In the genomic region with DNA sequence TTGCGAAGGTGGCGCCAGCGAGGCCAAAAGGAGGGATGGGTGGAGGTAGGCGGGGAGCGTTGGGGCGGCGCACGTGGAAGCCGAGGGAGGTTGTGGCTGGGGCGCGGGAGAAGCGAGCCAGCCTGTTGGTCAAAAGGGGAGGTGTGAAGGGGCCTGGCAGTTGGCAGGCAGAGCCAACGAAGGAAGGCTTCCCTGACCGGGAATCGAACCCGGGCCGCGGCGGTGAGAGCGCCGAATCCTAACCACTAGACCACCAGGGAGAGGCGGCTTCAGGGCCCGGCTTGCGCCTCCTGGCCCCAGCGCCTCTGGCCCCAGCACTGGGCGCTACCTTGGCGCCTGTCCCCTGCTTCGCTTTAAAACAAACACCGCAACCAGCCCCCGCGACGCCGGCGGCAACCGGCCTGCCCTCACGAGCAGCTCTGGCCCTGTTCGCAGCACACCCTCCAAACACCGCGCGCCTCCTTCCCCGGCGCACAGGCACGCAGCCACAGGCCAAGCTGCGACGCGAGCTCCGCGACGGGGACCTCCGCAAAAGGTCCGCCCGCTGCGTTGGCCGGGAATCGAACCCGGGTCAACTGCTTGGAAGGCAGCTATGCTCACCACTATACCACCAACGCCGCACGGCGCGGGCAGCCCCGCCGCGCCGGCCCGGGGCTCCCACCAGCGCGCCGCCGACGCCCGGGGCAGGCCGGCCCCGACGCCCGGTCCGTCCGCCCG, we compare ENCODE assay signal across 8 cellular contexts. TPM values are rescaled to one million over a fixed set of nuclear protein-coding genes. Genes with fewer than 3 reads are reported as not detected.
A peak's percentile ranks its signal among the peaks of the same experiment; 100 is the strongest.
DNase-seq lines count a peak whose midpoint lies in the region; ATAC-seq and TF ChIP-seq lines count a peak whose summit lies in the region.
"Not testable (repeated sequence)": the region's sequence is repeated elsewhere in the genome, so short reads cannot be mapped to it uniquely, and the experiment has no call there.
"Had no signal": no experiment of that assay in that cellular context is flagged by ENCODE, and none has a peak within 500 bp of the region (broad histone marks: within the 10 kb centered on the region; RNA-seq: fewer than 3 reads in every experiment).

No MANE protein-coding gene starts in this region.

- H3K36me3 ChIP-seq in lower lobe of right lung, result not testable (repeated sequence)

- H3K9me3 Mint-ChIP-seq in MCF 10A (ENCODE audit: unreplicated experiment), result peaks cover 13% of the 10 kb centered on the region

- not testable (repeated sequence) for H3K4me3 Mint-ChIP-seq in MCF 10A (ENCODE audit: unreplicated experiment)

- TSS peak; percentile 43 for BruUV-seq in MCF 10A (replicated peaks; lab: Mats Ljungman, UMichigan)

- POLR2A ChIA-PET in MCF 10A (lab: Yijun Ruan, JAX), result not testable (repeated sequence)

- H3K27ac ChIP-seq in lower lobe of right lung, result not testable (repeated sequence)

- not testable (repeated sequence) for H3K27me3 ChIP-seq in lower lobe of right lung (ENCODE audit: low read depth)

- intact Hi-C loops in MCF 10A (cut with micrococcal nuclease); lower lobe of right lung (cut with DNase I): not testable (repeated sequence)

- H3K4me1 Mint-ChIP-seq in MCF 10A (ENCODE audit: insufficient read depth, unreplicated experiment), result not testable (repeated sequence)

- not testable (repeated sequence) for H3K36me3 Mint-ChIP-seq in MCF 10A (ENCODE audit: insufficient read depth, unreplicated experiment)

- H3K4me3 ChIP-seq in lower lobe of right lung, result not testable (repeated sequence)

- H3K4me1 ChIP-seq in lower lobe of right lung, result not testable (repeated sequence)

- not testable (repeated sequence) for TF ChIP-seq CTCF in MCF 10A (IDR thresholded peaks at IDR 0.05; ENCODE audit: unreplicated experiment); lower lobe of right lung (IDR thresholded peaks at IDR 0.05)

- not testable (repeated sequence) for H3K9me3 ChIP-seq in lower lobe of right lung

- not testable (repeated sequence) for DNase-seq in MCF 10A (ENCODE audit: unreplicated experiment); lower lobe of right lung

- ATAC-seq in GM19035 (IDR thresholded peaks at IDR 0.05; ENCODE audit: unreplicated experiment) (peak; percentile 63), GM21576 (IDR thresholded peaks at IDR 0.05; ENCODE audit: unreplicated experiment) (peak; percentile 50), HG02852 (IDR thresholded peaks at IDR 0.05; ENCODE audit: unreplicated experiment) (peak; percentile 39), HG03342 (IDR thresholded peaks at IDR 0.05; ENCODE audit: unreplicated experiment) (peak; percentile 39), SK-N-SH treated with all-trans-retinoic acid at 6 μM for 48 hours (peak; percentile 62), lower lobe of right lung (peak; percentile 35 to 73)

- H3K27ac Mint-ChIP-seq in MCF 10A (ENCODE audit: low read depth, unreplicated experiment), result not testable (repeated sequence)

- H3K27me3 Mint-ChIP-seq in MCF 10A (ENCODE audit: insufficient read depth, unreplicated experiment), result not testable (repeated sequence)

- CTCF ChIA-PET in MCF 10A (lab: Yijun Ruan, JAX), result not testable (repeated sequence)

RNA-seq across cellular contexts. Expression of gene FCGR2A, which starts 58.1 kb away (rescaled TPM):
- total RNA-seq in MCF 10A (2022) (not detected in 2 replicates), lower lobe of right lung (223 TPM)
- total RNA-seq: activated CD4-positive, alpha-beta T cell treated with anti-CD3 and anti-CD28 coated beads, Interleukin-2, amount 10 ng/mL, durations not matched to agents 24 days and 14 days had no signal

Comparison
In these comparisons a context has a peak if more than half of its experiments do, and no peak if none do; other contexts are left out.
1. RNA of gene FCGR2A, which starts 58.1 kb away (total RNA-seq): 223 TPM in lower lobe of right lung (single experiment); not detected in MCF 10A; every median in the first group is over 100 times any median in the second.
2. Peak in every context shown above with its lines, with median percentiles within 50 percentile points of each other: ATAC-seq.